ENCODE assay signal across 8 cellular contexts in genomic region chr22:45994516-45995404, GRCh38. TPM values are rescaled to one million over a fixed set of nuclear protein-coding genes. Genes with fewer than 3 reads are reported as not detected.
DNase-seq lines count a peak whose midpoint lies in the region; ATAC-seq and TF ChIP-seq lines count a peak whose summit lies in the region.

No MANE protein-coding gene starts in this region.

- peak; percentile 59 to 69 for ATAC-seq in natural killer cell treated with Interleukin-12 subunit alpha and Interleukin-12 subunit beta and Interleukin-15 and Interleukin-18, amount 100 ng/mL, for 72 hours

- H3K27me3 Mint-ChIP-seq in natural killer cell treated with Interleukin-12 subunit alpha and Interleukin-12 subunit beta and Interleukin-15 and Interleukin-18, amount 100 ng/mL, for 72 hours: no peaks in the 10 kb centered on the region

- TF ChIP-seq CTCF in epithelial cell of proximal tubule (conservative IDR thresholded peaks at IDR 0.05; ENCODE audit: low read depth, low read length): peak; percentile 92

- peak overlapping the region; percentile 50 to 60 for H3K27ac Mint-ChIP-seq in natural killer cell treated with Interleukin-12 subunit alpha and Interleukin-12 subunit beta and Interleukin-15 and Interleukin-18, amount 100 ng/mL, for 72 hours

- H3K4me1 Mint-ChIP-seq in natural killer cell treated with Interleukin-12 subunit alpha and Interleukin-12 subunit beta and Interleukin-15 and Interleukin-18, amount 100 ng/mL, for 72 hours (ENCODE audit: low read depth in 2 of 2): peaks cover 20 to 22% of the 10 kb centered on the region in 2 donors

- no peak overlapping the region for H3K4me3 Mint-ChIP-seq in natural killer cell treated with Interleukin-12 subunit alpha and Interleukin-12 subunit beta and Interleukin-15 and Interleukin-18, amount 100 ng/mL, for 72 hours

- H3K4me1 ChIP-seq in NT2/D1 (ENCODE audit: insufficient read depth, insufficient read length): peaks cover 17% of the 10 kb centered on the region

- H3K9me3 ChIP-seq in NT2/D1 (ENCODE audit: insufficient read depth, low read length): no peaks in the 10 kb centered on the region

- no peaks in the 10 kb centered on the region for H3K27me3 ChIP-seq in NT2/D1 (ENCODE audit: insufficient read depth, insufficient read length)

- H3K4me3 ChIP-seq in NT2/D1 (ENCODE audit: insufficient read length, low read depth) (no peak overlapping the region), epithelial cell of proximal tubule (ENCODE audit: low read depth, low read length) (no peak overlapping the region)

- H3K36me3 ChIP-seq in NT2/D1 (ENCODE audit: insufficient read depth, insufficient read length, low read length): no peaks in the 10 kb centered on the region

- H3K9ac ChIP-seq in NT2/D1 (ENCODE audit: insufficient read length, low read depth): peak overlapping the region; percentile 44

- peaks cover 13% of the 10 kb centered on the region for H3K9me3 Mint-ChIP-seq in natural killer cell treated with Interleukin-12 subunit alpha and Interleukin-12 subunit beta and Interleukin-15 and Interleukin-18, amount 100 ng/mL, for 72 hours

- H3K36me3 Mint-ChIP-seq in natural killer cell treated with Interleukin-12 subunit alpha and Interleukin-12 subunit beta and Interleukin-15 and Interleukin-18, amount 100 ng/mL, for 72 hours: no peaks in the 10 kb centered on the region

- DNase-seq in NOMO-1 (lab: John Stamatoyannopoulos, UW; ENCODE audit: unreplicated experiment in 2 of 2) (peak; percentile 38 to 61), NOMO-1 treated with DMSO at 0.1 percent for 48 hours (lab: John Stamatoyannopoulos, UW; ENCODE audit: unreplicated experiment) (no peak), NT2/D1 (ENCODE audit: low read depth, low spot score) (peak; percentile 33), epithelial cell of proximal tubule (ENCODE audit: low read depth) (no peak), COR-L47 (lab: John Stamatoyannopoulos, UW) (no peak)
- DNase-seq in activated CD8-positive, alpha-beta memory T cell treated with anti-CD3 and anti-CD28 coated beads, Interleukin-2, amount 50 U/mL, for 24 hours (ENCODE audit: extremely low read depth): peak; percentile 27
- DNase-seq in natural killer cell treated with Interleukin-12 subunit alpha and Interleukin-12 subunit beta and Interleukin-15 and Interleukin-18, amount 100 ng/mL, for 72 hours (ENCODE audit: low spot score): peak; percentile 76
- peak; percentile 67 for DNase-seq in stimulated activated naive CD4-positive, alpha-beta T cell treated with Interleukin-2 at 50 U/mL for 16 hours (lab: John Stamatoyannopoulos, UW)

RNA-seq across cellular contexts. Expression of gene WNT7B, which starts 17.8 kb away (rescaled TPM):
- 30.1 and 112 TPM in 2 replicates for total RNA-seq in epithelial cell of proximal tubule
- total RNA-seq in natural killer cell treated with Interleukin-12 subunit alpha and Interleukin-12 subunit beta and Interleukin-15 and Interleukin-18, amount 100 ng/mL, for 72 hours: not detected

Comparison
In these comparisons a context has a peak if more than half of its experiments do, and no peak if none do; other contexts are left out.
1. DNase-seq: peak in NOMO-1 (2 of 2), NT2/D1 (single experiment), activated CD8-positive, alpha-beta memory T cell treated with anti-CD3 and anti-CD28 coated beads, Interleukin-2, amount 50 U/mL, for 24 hours (single experiment), natural killer cell treated with Interleukin-12 subunit alpha and Interleukin-12 subunit beta and Interleukin-15 and Interleukin-18, amount 100 ng/mL, for 72 hours (single experiment) and stimulated activated naive CD4-positive, alpha-beta T cell treated with Interleukin-2 at 50 U/mL for 16 hours (single experiment); none in NOMO-1 treated with DMSO at 0.1 percent for 48 hours (single experiment), epithelial cell of proximal tubule (single experiment) and COR-L47 (single experiment).
2. RNA of gene WNT7B, which starts 17.8 kb away (total RNA-seq): 30.1 to 112 TPM in epithelial cell of proximal tubule; not detected in natural killer cell treated with Interleukin-12 subunit alpha and Interleukin-12 subunit beta and Interleukin-15 and Interleukin-18, amount 100 ng/mL, for 72 hours; every median in the first group is over 10 times any median in the second.